ENCODE assay signal across 1 cellular context in the genomic region with DNA sequence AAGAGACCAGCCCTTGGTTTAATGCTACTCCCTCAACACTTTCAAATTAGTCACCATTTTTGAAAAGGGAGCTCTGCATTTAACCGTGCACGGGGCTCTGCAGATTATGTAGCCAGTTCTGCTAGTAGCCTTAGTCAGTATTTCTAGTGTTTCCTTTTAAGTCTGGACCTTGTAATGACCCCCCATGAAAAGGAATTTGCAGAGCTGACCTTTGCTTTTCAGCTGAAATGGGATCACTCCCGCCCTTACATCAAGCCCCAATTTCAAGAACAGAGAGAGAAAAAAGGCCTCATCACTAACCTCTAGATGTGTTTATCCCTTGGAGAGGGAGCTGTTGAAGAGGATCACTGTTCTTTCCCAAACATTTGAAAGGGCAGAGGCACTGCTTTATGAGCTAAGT.
TF ChIP-seq lines count a peak whose summit lies in the region.

No MANE protein-coding gene starts in this region.

TF ChIP-seq in HepG2, 621 proteins besides CTCF, POLR2A, EP300 and RAD21 (continued from another document):
- TF ChIP-seq, protein P1, sequence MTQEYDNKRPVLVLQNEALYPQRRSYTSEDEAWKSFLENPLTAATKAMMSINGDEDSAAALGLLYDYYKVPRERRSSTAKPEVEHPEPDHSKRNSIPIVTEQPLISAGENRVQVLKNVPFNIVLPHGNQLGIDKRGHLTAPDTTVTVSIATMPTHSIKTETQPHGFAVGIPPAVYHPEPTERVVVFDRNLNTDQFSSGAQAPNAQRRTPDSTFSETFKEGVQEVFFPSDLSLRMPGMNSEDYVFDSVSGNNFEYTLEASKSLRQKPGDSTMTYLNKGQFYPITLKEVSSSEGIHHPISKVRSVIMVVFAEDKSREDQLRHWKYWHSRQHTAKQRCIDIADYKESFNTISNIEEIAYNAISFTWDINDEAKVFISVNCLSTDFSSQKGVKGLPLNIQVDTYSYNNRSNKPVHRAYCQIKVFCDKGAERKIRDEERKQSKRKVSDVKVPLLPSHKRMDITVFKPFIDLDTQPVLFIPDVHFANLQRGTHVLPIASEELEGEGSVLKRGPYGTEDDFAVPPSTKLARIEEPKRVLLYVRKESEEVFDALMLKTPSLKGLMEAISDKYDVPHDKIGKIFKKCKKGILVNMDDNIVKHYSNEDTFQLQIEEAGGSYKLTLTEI (CRISPR knock-in tag; conservative IDR thresholded peaks at IDR 0.05) = no peak
- TF ChIP-seq HIVEP1 (CRISPR knock-in tag; IDR thresholded peaks at IDR 0.05) (no peak), TEAD2 (CRISPR knock-in tag; IDR thresholded peaks at IDR 0.05) (no peak), ZNF225 (CRISPR knock-in tag; IDR thresholded peaks at IDR 0.05) (no peak), MBNL3 (CRISPR knock-in tag; conservative IDR thresholded peaks at IDR 0.05) (no peak)
- TF ChIP-seq, protein P2, sequence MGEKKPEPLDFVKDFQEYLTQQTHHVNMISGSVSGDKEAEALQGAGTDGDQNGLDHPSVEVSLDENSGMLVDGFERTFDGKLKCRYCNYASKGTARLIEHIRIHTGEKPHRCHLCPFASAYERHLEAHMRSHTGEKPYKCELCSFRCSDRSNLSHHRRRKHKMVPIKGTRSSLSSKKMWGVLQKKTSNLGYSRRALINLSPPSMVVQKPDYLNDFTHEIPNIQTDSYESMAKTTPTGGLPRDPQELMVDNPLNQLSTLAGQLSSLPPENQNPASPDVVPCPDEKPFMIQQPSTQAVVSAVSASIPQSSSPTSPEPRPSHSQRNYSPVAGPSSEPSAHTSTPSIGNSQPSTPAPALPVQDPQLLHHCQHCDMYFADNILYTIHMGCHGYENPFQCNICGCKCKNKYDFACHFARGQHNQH (CRISPR knock-in tag; IDR thresholded peaks at IDR 0.05) = no peak
